ENCODE assay signal across 8 cellular contexts in genomic region chr7:55964802-55965470, GRCh38. TPM values are rescaled to one million over a fixed set of nuclear protein-coding genes. Genes with fewer than 3 reads are reported as not detected.
DNase-seq lines count a peak whose midpoint lies in the region; ATAC-seq and TF ChIP-seq lines count a peak whose summit lies in the region.

No MANE protein-coding gene starts in this region.

- H3K9me3 ChIP-seq in Caco-2 (no peaks in the 10 kb centered on the region), right atrium auricular region (no peaks in the 10 kb centered on the region), psoas muscle (no peaks in the 10 kb centered on the region)

- peak; percentile 65 for ATAC-seq in GM19452 (IDR thresholded peaks at IDR 0.05; ENCODE audit: unreplicated experiment)
- ATAC-seq in HG03521 (IDR thresholded peaks at IDR 0.05; ENCODE audit: unreplicated experiment): peak; percentile 71
- ATAC-seq in psoas muscle: peak; percentile 73 to 84 (median 82)

- peak overlapping the region; percentile 87 for H3K27ac ChIP-seq in adipose tissue (ENCODE audit: low read depth, low read length)
- peak overlapping the region; percentile 94 for H3K27ac ChIP-seq in right atrium auricular region
- peak overlapping the region; percentile 89 for H3K27ac ChIP-seq in psoas muscle

- H3K27me3 ChIP-seq in Caco-2 (replicated peaks; ENCODE audit: control insufficient read depth, insufficient read depth, low read length) (no peaks in the 10 kb centered on the region; the same call in 1 of the 2 replicates), right atrium auricular region (no peaks in the 10 kb centered on the region), psoas muscle (ENCODE audit: insufficient read depth in 3 of 3, low read length in 2 of 3) (no peaks in the 10 kb centered on the region)

- peak overlapping the region; percentile 46 for H3K4me3 ChIP-seq in Caco-2 (ENCODE audit: low read depth, low read length)
- H3K4me3 ChIP-seq in right atrium auricular region: peak overlapping the region; percentile 64 to 75
- peak overlapping the region; percentile 73 for H3K4me3 ChIP-seq in psoas muscle

- peak overlapping the region; percentile 83 for H3K27ac Mint-ChIP-seq in Caco-2 (ENCODE audit: unreplicated experiment)

- H3K36me3 ChIP-seq in Caco-2 (ENCODE audit: control insufficient read depth, insufficient read depth, low read length) (peaks cover 1% of the 10 kb centered on the region), right atrium auricular region (no peaks in the 10 kb centered on the region), psoas muscle (ENCODE audit: insufficient read depth in 1 of 2, low read depth in 1 of 2) (no peaks in the 10 kb centered on the region)

- TF ChIP-seq CTCF in Caco-2 (IDR thresholded peaks at IDR 0.05; ENCODE audit: insufficient read depth in 1 of 2, low read depth in 1 of 2, low read length in 1 of 2, severe bottlenecking in 1 of 2, unreplicated experiment in 1 of 2): no peak
- TF ChIP-seq CTCF in right atrium auricular region (IDR thresholded peaks at IDR 0.05): peak in 1 of 2 donors; percentile 24
- TF ChIP-seq CTCF in psoas muscle (IDR thresholded peaks at IDR 0.05): no peak

- intact Hi-C loops in Caco-2 (cut with micrococcal nuclease; ENCODE audit: unreplicated experiment): loop anchor here (1.0 to 2.0 kb wide), 3 partner anchors 14 to 324 kb away; partner anchors contain the start of gene MRPS17
- intact Hi-C loops in psoas muscle (cut with DNase I): loop anchor here (2.0 to 10.0 kb wide), 4 partner anchors 323 to 1208 kb away; partner anchors contain the start of genes LANCL2 (in 1 of the 2) and SEC61G (in 1 of the 2)

- 1 to 3% (median 1%) methylated on average over 36 to 49 of the region's 49 CpGs for WGBS in adipose tissue, 3 donors
- WGBS in psoas muscle, 3 donors: 0 to 1% (median 1%) methylated on average over 26 to 49 of the region's 49 CpGs

- H3K4me1 ChIP-seq in Caco-2 (no peaks in the 10 kb centered on the region), right atrium auricular region (peaks cover 0 to 41% of the 10 kb centered on the region in 2 donors), psoas muscle (peaks cover 35% of the 10 kb centered on the region)

- H3K4me3 Mint-ChIP-seq in Caco-2 (ENCODE audit: unreplicated experiment): peak overlapping the region; percentile 82

- H3K4me1 Mint-ChIP-seq in Caco-2 (ENCODE audit: low read depth, unreplicated experiment): no peaks in the 10 kb centered on the region

- peaks cover 8% of the 10 kb centered on the region for H3K36me3 Mint-ChIP-seq in Caco-2 (ENCODE audit: insufficient read depth, unreplicated experiment)

- no TSS peak for BruUV-seq in Caco-2 (replicated peaks; lab: Mats Ljungman, UMichigan)

- no peaks in the 10 kb centered on the region for H3K9me3 Mint-ChIP-seq in Caco-2 (ENCODE audit: unreplicated experiment)

- CTCF ChIA-PET in Caco-2 (lab: Charles Lee): interaction anchor here (0.7 to 1.5 kb wide), 6 partner anchors 10 to 324 kb away, joined by 3 to 6 read pairs (median 4); partner anchors contain the start of genes CCT6A, CHCHD2 and PSPH

- H3K27me3 Mint-ChIP-seq in Caco-2 (ENCODE audit: insufficient read depth, unreplicated experiment): peaks cover 4% of the 10 kb centered on the region

- POLR2A ChIA-PET in Caco-2 (lab: Charles Lee): interaction anchor here (0.6 to 1.9 kb wide), 6 partner anchors 17 to 324 kb away, joined by 3 to 13 read pairs (median 4); partner anchors contain the start of genes CCT6A, CHCHD2 and PSPH

- DNase-seq in Caco-2: peak; percentile 86 to 91
- DNase-seq in SHP77 (lab: John Stamatoyannopoulos, UW): peak; percentile 69 to 74
- peak; percentile 70 for DNase-seq in right atrium auricular region (ENCODE audit: low spot score)
- DNase-seq in psoas muscle: peak; percentile 90 to 91
- DNase-seq in NCI-H128 (lab: John Stamatoyannopoulos, UW; ENCODE audit: unreplicated experiment): no peak

RNA-seq across cellular contexts. Expression of gene NIPSNAP2, which starts 0.6 kb away (rescaled TPM):
- total RNA-seq in Caco-2 (2022) (59.3 and 63.4 TPM in 2 replicates), right atrium auricular region (100 to 1,000 TPM; 205 to 370 TPM), psoas muscle (100 to 1,000 TPM; 230 to 302 (median 270) TPM)
- polyA plus RNA-seq in adipose tissue (10 to 100 TPM; 29.0 to 54.8 (median 45.4) TPM), psoas muscle (100 to 1,000 TPM; 119 to 290 (median 260) TPM)

RNA-seq across cellular contexts. Expression of gene MRPS17, which starts 13.3 kb away (rescaled TPM):
- 18.9 and 22.7 TPM in 2 replicates for total RNA-seq in Caco-2 (2022)
- polyA plus RNA-seq in adipose tissue: 10 to 100 TPM; 10.4 to 17.8 (median 12.7) TPM
- 10 to 100 TPM; 14.1 to 15.9 TPM for total RNA-seq in right atrium auricular region
- total RNA-seq in psoas muscle: 10 to 100 TPM; 23.8 to 34.6 (median 26.5) TPM
- 10 to 100 TPM; 29.8 to 45.4 (median 31.9) TPM for polyA plus RNA-seq in psoas muscle
